ENCODE assay signal across 8 cellular contexts in genomic region chr1:159076753-159077656, GRCh38. TPM values are rescaled to one million over a fixed set of nuclear protein-coding genes. Genes with fewer than 3 reads are reported as not detected.
DNase-seq lines count a peak whose midpoint lies in the region; ATAC-seq and TF ChIP-seq lines count a peak whose summit lies in the region.

A gene with protein sequence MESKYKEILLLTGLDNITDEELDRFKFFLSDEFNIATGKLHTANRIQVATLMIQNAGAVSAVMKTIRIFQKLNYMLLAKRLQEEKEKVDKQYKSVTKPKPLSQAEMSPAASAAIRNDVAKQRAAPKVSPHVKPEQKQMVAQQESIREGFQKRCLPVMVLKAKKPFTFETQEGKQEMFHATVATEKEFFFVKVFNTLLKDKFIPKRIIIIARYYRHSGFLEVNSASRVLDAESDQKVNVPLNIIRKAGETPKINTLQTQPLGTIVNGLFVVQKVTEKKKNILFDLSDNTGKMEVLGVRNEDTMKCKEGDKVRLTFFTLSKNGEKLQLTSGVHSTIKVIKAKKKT (minus strand): TSS chr1:159076766. CDS start chr1:159073499, 3,267 bp downstream.

- peak; percentile 88 for ATAC-seq in GM19438 (IDR thresholded peaks at IDR 0.05; ENCODE audit: low read depth, unreplicated experiment)
- peak; percentile 74 for ATAC-seq in HG03469 (IDR thresholded peaks at IDR 0.05; ENCODE audit: unreplicated experiment)
- peak; percentile 79 for ATAC-seq in activated B cell treated with CpG ODN at 0.5 μM for 24 hours (ENCODE audit: low read depth)

- H3K27ac Mint-ChIP-seq in activated B cell treated with CpG ODN at 0.5 μM for 24 hours: peak within 1 kb of the TSS; percentile 94

- no peak within 1 kb of the TSS for H3K9ac ChIP-seq in mesendoderm (ENCODE audit: low read length)

- no peak within 1 kb of the TSS for H2BK120ac ChIP-seq in mesendoderm (ENCODE audit: low read depth, low read length)

- H4K8ac ChIP-seq in mesendoderm (ENCODE audit: low read depth, low read length): no peak within 1 kb of the TSS

- TF ChIP-seq POLR2A in erythroblast (IDR thresholded peaks at IDR 0.05; ENCODE audit: low read length): no peak

- CTCF ChIA-PET in activated B cell treated with CpG ODN at 0.5 μM for 24 hours (lab: Charles Lee): interaction anchor here (0.7 to 2.3 kb wide), 9 partner anchors 9 to 747 kb away, joined by 3 to 17 read pairs (median 4); no protein-coding TSS in a partner anchor

- H3K23ac ChIP-seq in mesendoderm (ENCODE audit: low read length): no peak within 1 kb of the TSS

- peak; percentile 31 for DNase-seq in AG20443 (ENCODE audit: low spot score)
- DNase-seq in activated B cell treated with CpG ODN at 0.5 μM for 24 hours: peak; percentile 71
- peak; percentile 26 to 56 for DNase-seq in erythroblast (lab: John Stamatoyannopoulos, UW)
- DNase-seq in stimulated activated CD4-positive, alpha-beta T cell treated with anti-CD3 and anti-CD28 coated beads, TNF-alpha, amount 100 ng/mL, for 4 hours (ENCODE audit: low read depth in 3 of 3): peak; percentile 85 to 96 (median 91)
- DNase-seq in mesendoderm: no peak
- no peak for DNase-seq in dermis blood vessel endothelial cell

- H3K4me3 Mint-ChIP-seq in activated B cell treated with CpG ODN at 0.5 μM for 24 hours: peak within 1 kb of the TSS; percentile 89

- no peak within 1 kb of the TSS for H3K18ac ChIP-seq in mesendoderm (ENCODE audit: low read length)

- H3K36me3 ChIP-seq in mesendoderm (ENCODE audit: control insufficient read depth, insufficient read depth, low read length): no peaks in the 10 kb centered on the region

- TF ChIP-seq CTCF in activated B cell treated with CpG ODN at 0.5 μM for 24 hours (IDR thresholded peaks at IDR 0.05): no peak

- H3K79me1 ChIP-seq in mesendoderm (ENCODE audit: low read length): no peaks in the 10 kb centered on the region

- no peak within 1 kb of the TSS for H3K27ac ChIP-seq in mesendoderm (ENCODE audit: low read depth, low read length)

- intact Hi-C loops in activated B cell treated with CpG ODN at 0.5 μM for 24 hours (cut with micrococcal nuclease): loop anchor here (1.0 to 10.0 kb wide), 6 partner anchors 9 to 1352 kb away; partner anchors contain the start of genes KIRREL1 and MNDA

- peaks cover 16% of the 10 kb centered on the region for H3K36me3 Mint-ChIP-seq in activated B cell treated with CpG ODN at 0.5 μM for 24 hours (ENCODE audit: low read depth)

- peaks cover 43% of the 10 kb centered on the region for H3K4me1 Mint-ChIP-seq in activated B cell treated with CpG ODN at 0.5 μM for 24 hours

- H4K5ac ChIP-seq in mesendoderm (ENCODE audit: low read length): no peak within 1 kb of the TSS

- H3K4me3 ChIP-seq in mesendoderm (ENCODE audit: low read length): no peak within 1 kb of the TSS

- H3K4ac ChIP-seq in mesendoderm (ENCODE audit: low read depth, low read length): no peak within 1 kb of the TSS

- no CpG with 5 or more reads among the region's 13 CpGs for WGBS in mesendoderm (ENCODE audit: extremely low coverage, insufficient coverage, low lambda C conversion rate)

- no peaks in the 10 kb centered on the region for H3K79me2 ChIP-seq in mesendoderm (ENCODE audit: control insufficient read depth, insufficient read depth, low read length)

- H3K27me3 ChIP-seq in mesendoderm (ENCODE audit: insufficient read depth, low read length, poor library complexity): no peaks in the 10 kb centered on the region

- no peak within 1 kb of the TSS for H2AK5ac ChIP-seq in mesendoderm (ENCODE audit: low read length)

- POLR2A ChIA-PET in activated B cell treated with CpG ODN at 0.5 μM for 24 hours (lab: Charles Lee): interaction anchor here (0.6 to 3.8 kb wide), 17 partner anchors 9 to 896 kb away, joined by 3 to 92 read pairs (median 6); partner anchors contain the start of genes CD1D, IFI16, MNDA and TAGLN2

- no peaks in the 10 kb centered on the region for H3K4me1 ChIP-seq in mesendoderm (ENCODE audit: control insufficient read depth, low read depth, low read length)

- H2BK5ac ChIP-seq in mesendoderm (ENCODE audit: low read length): no peak within 1 kb of the TSS

- H3K4me2 ChIP-seq in mesendoderm (ENCODE audit: low read length): no peak within 1 kb of the TSS

- no peaks in the 10 kb centered on the region for H3K27me3 Mint-ChIP-seq in activated B cell treated with CpG ODN at 0.5 μM for 24 hours

- H3K9me3 Mint-ChIP-seq in activated B cell treated with CpG ODN at 0.5 μM for 24 hours: no peaks in the 10 kb centered on the region

- no peak within 1 kb of the TSS for H2BK15ac ChIP-seq in mesendoderm (replicated peaks; ENCODE audit: low read depth)

- H3K56ac ChIP-seq in mesendoderm (ENCODE audit: low read length): no peak within 1 kb of the TSS

RNA-seq across cellular contexts. Expression of the gene that starts here (rescaled TPM):
- 46.5 and 53.3 TPM in 2 replicates for total RNA-seq in activated B cell treated with CpG ODN at 0.5 μM for 24 hours
- 0.94 TPM for polyA plus RNA-seq in mesendoderm (2013, experiment 1 of 2)
- polyA plus RNA-seq in mesendoderm (2013, experiment 2 of 2): 0.97 TPM
- total RNA-seq in dermis blood vessel endothelial cell: not detected in 2 replicates

Comparison
In these comparisons a context has a peak if more than half of its experiments do, and no peak if none do; other contexts are left out.
1. RNA of the gene that starts here (total RNA-seq): 46.5 to 53.3 TPM in activated B cell treated with CpG ODN at 0.5 μM for 24 hours; not detected in dermis blood vessel endothelial cell; every median in the first group is over 10 times any median in the second.
2. DNase-seq: peak in AG20443 (single experiment), activated B cell treated with CpG ODN at 0.5 μM for 24 hours (single experiment), erythroblast (2 of 2) and stimulated activated CD4-positive, alpha-beta T cell treated with anti-CD3 and anti-CD28 coated beads, TNF-alpha, amount 100 ng/mL, for 4 hours (3 of 3); none in mesendoderm (single experiment) and dermis blood vessel endothelial cell (single experiment).
3. Peak in every context shown above with its lines, with median percentiles within 50 percentile points of each other: ATAC-seq.